In genomic region chr17:17964710-17965109, GRCh38 we compare ENCODE assay signal across 1 cellular context.
TF ChIP-seq lines count a peak whose summit lies in the region.

No MANE protein-coding gene starts in this region.

TF ChIP-seq in K562, 482 proteins besides CTCF, POLR2A, EP300 and RAD21 (continued from another document):
- 0 out of 2 replicates have a peak, but pooled peaks have one; percentile 40 for TF ChIP-seq PKNOX1 (IDR thresholded peaks at IDR 0.05)
- TF ChIP-seq TFE3 (CRISPR knock-in tag; IDR thresholded peaks at IDR 0.05), result peak; percentile 55
- TF ChIP-seq HDAC3 (IDR thresholded peaks at IDR 0.05; ENCODE audit: borderline replicate concordance, partially characterized antibody), result no peak
